Comparison of ENCODE assay signal across 1 cellular context in genomic region chr1:204516180-204516879, GRCh38.
TF ChIP-seq lines count a peak whose summit lies in the region.

Gene MDM4 (plus strand): TSS chr1:204516406. CDS start chr1:204525519, 9,113 bp downstream.

TF ChIP-seq in GM23338, 12 proteins besides CTCF, POLR2A, EP300 and RAD21 (continued from another document):
- TF ChIP-seq REST (IDR thresholded peaks at IDR 0.05; ENCODE audit: unreplicated experiment) (peak; percentile 25), CREB1 (CRISPR knock-in tag; IDR thresholded peaks at IDR 0.05; ENCODE audit: low read depth) (peak; percentile 85), POLR2AphosphoS5 (IDR thresholded peaks at IDR 0.05; ENCODE audit: low read depth) (peak; percentile 85)
